ENCODE assay signal across 9 cellular contexts in the genomic region with DNA sequence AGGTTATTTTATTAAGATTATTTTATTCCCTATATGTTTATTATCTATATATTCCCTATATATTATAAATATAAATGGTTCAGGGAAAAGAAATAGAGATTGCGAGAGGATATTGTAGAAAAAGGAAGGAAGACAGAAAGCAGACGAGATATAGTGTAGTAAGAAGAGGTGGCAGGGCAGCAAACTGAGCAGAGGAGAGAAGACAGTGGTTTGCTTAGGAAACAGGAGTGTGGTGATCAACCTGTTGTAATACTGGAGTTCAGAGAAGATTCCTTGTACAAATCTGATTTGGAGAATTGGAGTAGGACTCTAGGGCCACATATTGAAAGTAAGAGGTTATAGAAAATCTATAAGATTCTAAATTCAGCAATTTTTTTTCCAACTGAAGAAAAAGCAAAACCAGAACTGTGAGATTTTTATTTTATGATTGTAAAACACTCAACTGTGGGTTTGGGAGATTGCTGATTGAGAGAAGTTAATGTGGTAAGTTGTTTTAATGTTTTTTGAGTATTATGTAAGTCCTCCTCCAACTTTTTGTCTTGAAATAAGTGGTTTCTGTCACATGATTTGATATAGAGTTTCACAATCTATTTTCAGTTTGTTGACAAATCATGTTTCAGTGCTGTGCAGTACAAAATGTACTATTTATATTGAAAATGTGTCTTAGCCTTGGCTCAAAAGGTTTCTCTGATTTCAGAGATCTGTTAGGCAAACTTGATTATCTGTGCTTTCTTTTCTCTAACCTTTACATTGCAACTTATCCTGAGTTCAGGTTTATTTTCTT. TPM values are rescaled to one million over a fixed set of nuclear protein-coding genes. Genes with fewer than 3 reads are reported as not detected.
DNase-seq lines count a peak whose midpoint lies in the region; ATAC-seq and TF ChIP-seq lines count a peak whose summit lies in the region.
"Had no signal": no experiment of that assay in that cellular context is flagged by ENCODE, and none has a peak within 500 bp of the region (broad histone marks: within the 10 kb centered on the region; RNA-seq: fewer than 3 reads in every experiment).

No MANE protein-coding gene starts in this region.

- no peak for TF ChIP-seq EP300 in SK-N-SH (IDR thresholded peaks at IDR 0.05; ENCODE audit: borderline replicate concordance in 1 of 2, low read depth in 1 of 2, low read length in 1 of 2)

- no peaks in the 10 kb centered on the region for H3K27me3 Mint-ChIP-seq in activated T-cell treated with anti-CD3 and anti-CD28 coated beads, Interleukin-2, amount 50 U/mL, for 72 hours (ENCODE audit: low read depth)
- H3K27me3 Mint-ChIP-seq in activated T-cell treated with anti-CD3 and anti-CD28 coated beads, Interleukin-2, amount 50 U/mL, for 4 hours (ENCODE audit: low read depth): no peaks in the 10 kb centered on the region

- no peaks in the 10 kb centered on the region for H3K9me3 ChIP-seq in uterus
- no peaks in the 10 kb centered on the region for H3K9me3 ChIP-seq in SK-N-SH

- peaks cover 9% of the 10 kb centered on the region for H3K4me1 Mint-ChIP-seq in activated T-cell treated with anti-CD3 and anti-CD28 coated beads, Interleukin-2, amount 50 U/mL, for 72 hours (ENCODE audit: low read depth)
- peaks cover 7% of the 10 kb centered on the region for H3K4me1 Mint-ChIP-seq in activated T-cell treated with anti-CD3 and anti-CD28 coated beads, Interleukin-2, amount 50 U/mL, for 4 hours (ENCODE audit: low read depth)

- TF ChIP-seq POLR2A in uterus (IDR thresholded peaks at IDR 0.05): no peak

- H3K9me3 Mint-ChIP-seq in activated T-cell treated with anti-CD3 and anti-CD28 coated beads, Interleukin-2, amount 50 U/mL, for 72 hours: peaks cover 0 to 3% of the 10 kb centered on the region in 2 donors
- no peaks in the 10 kb centered on the region for H3K9me3 Mint-ChIP-seq in activated T-cell treated with anti-CD3 and anti-CD28 coated beads, Interleukin-2, amount 50 U/mL, for 4 hours

- H2AFZ ChIP-seq in SK-N-SH (ENCODE audit: low read depth): no peak overlapping the region

- DNase-seq in activated T-cell treated with anti-CD3 and anti-CD28 coated beads, Interleukin-2, amount 50 U/mL, for 72 hours: no peak
- no peak for DNase-seq in activated T-cell treated with anti-CD3 and anti-CD28 coated beads, Interleukin-2, amount 50 U/mL, for 4 hours
- DNase-seq in fibroblast of villous mesenchyme (ENCODE audit: low read depth) (peak; percentile 52), uterus (no peak), NCI-H82 (lab: John Stamatoyannopoulos, UW) (no peak), SK-N-DZ (ENCODE audit: low spot score) (no peak), SK-N-SH (no peak)

- H3K27ac ChIP-seq in uterus: peak overlapping the region; percentile 36 to 61
- H3K27ac ChIP-seq in SK-N-SH (ENCODE audit: low read depth in 2 of 2, low read length in 1 of 2): no peak overlapping the region

- H3K27me3 ChIP-seq in uterus (no peaks in the 10 kb centered on the region), SK-N-SH (ENCODE audit: insufficient read depth) (no peaks in the 10 kb centered on the region)

- H3K4me3 ChIP-seq in fibroblast of villous mesenchyme (ENCODE audit: low read depth, low read length) (no peak overlapping the region), uterus (no peak overlapping the region), SK-N-SH (ENCODE audit: low read depth in 2 of 2, low read length in 1 of 2) (no peak overlapping the region)

- no peak for TF ChIP-seq RAD21 in SK-N-SH (IDR thresholded peaks at IDR 0.05; ENCODE audit: low read length)

- no peaks in the 10 kb centered on the region for H3K9me2 ChIP-seq in SK-N-SH

- POLR2A ChIA-PET in SK-N-SH (lab: Yijun Ruan, JAX): no interaction called here

- CTCF ChIA-PET in SK-N-SH (lab: Yijun Ruan, JAX): no interaction called here

- H3K4me1 ChIP-seq in uterus (no peaks in the 10 kb centered on the region), SK-N-SH (ENCODE audit: control insufficient read depth in 1 of 2, insufficient read depth in 2 of 2, low read depth in 1 of 2, low read length in 1 of 2) (no peaks in the 10 kb centered on the region; a peak in 1 of 4 replicates)

- peaks cover 5% of the 10 kb centered on the region for H3F3A ChIP-seq in SK-N-SH (replicated peaks; ENCODE audit: insufficient read depth)

- no peaks in the 10 kb centered on the region for H3K36me3 Mint-ChIP-seq in activated T-cell treated with anti-CD3 and anti-CD28 coated beads, Interleukin-2, amount 50 U/mL, for 72 hours (ENCODE audit: insufficient read depth in 2 of 2)
- peaks cover 11% of the 10 kb centered on the region for H3K36me3 Mint-ChIP-seq in activated T-cell treated with anti-CD3 and anti-CD28 coated beads, Interleukin-2, amount 50 U/mL, for 4 hours (ENCODE audit: insufficient read depth)

- no peak overlapping the region for H3K4me3 Mint-ChIP-seq in activated T-cell treated with anti-CD3 and anti-CD28 coated beads, Interleukin-2, amount 50 U/mL, for 72 hours
- H3K4me3 Mint-ChIP-seq in activated T-cell treated with anti-CD3 and anti-CD28 coated beads, Interleukin-2, amount 50 U/mL, for 4 hours: no peak overlapping the region

- H3K79me2 ChIP-seq in SK-N-SH (ENCODE audit: insufficient read depth): no peaks in the 10 kb centered on the region

- no peak for TF ChIP-seq CTCF in fibroblast of villous mesenchyme (IDR thresholded peaks at IDR 0.05; ENCODE audit: insufficient read depth, low read depth, low read length)
- no peak for TF ChIP-seq CTCF in uterus (IDR thresholded peaks at IDR 0.05)
- TF ChIP-seq CTCF in SK-N-SH (IDR thresholded peaks at IDR 0.05): no peak

- no peak for ATAC-seq in activated T-cell treated with anti-CD3 and anti-CD28 coated beads, Interleukin-2, amount 50 U/mL, for 72 hours (replicated peaks in 1 of 2)
- no peak for ATAC-seq in activated T-cell treated with anti-CD3 and anti-CD28 coated beads, Interleukin-2, amount 50 U/mL, for 4 hours
- peak; percentile 48 for ATAC-seq in HG03457 (IDR thresholded peaks at IDR 0.05; ENCODE audit: unreplicated experiment)

- H3K4me2 ChIP-seq in SK-N-SH: no peak overlapping the region

- 61% methylated on average over 2 of the region's 2 CpGs for WGBS in SK-N-SH (ENCODE audit: low lambda C conversion rate)

- peak overlapping the region; percentile 57 for H3K27ac Mint-ChIP-seq in activated T-cell treated with anti-CD3 and anti-CD28 coated beads, Interleukin-2, amount 50 U/mL, for 72 hours

- no peaks in the 10 kb centered on the region for H4K20me1 ChIP-seq in SK-N-SH (ENCODE audit: insufficient read depth)

- intact Hi-C loops in uterus (cut with DNase I; ENCODE audit: low total_unique reads): no loop called here

- H3K36me3 ChIP-seq in uterus (no peaks in the 10 kb centered on the region), SK-N-SH (replicated peaks in 1 of 2; ENCODE audit: control insufficient read depth in 1 of 2, insufficient read depth in 2 of 2, low read length in 1 of 2) (no peaks in the 10 kb centered on the region)

- no peak overlapping the region for H3K9ac ChIP-seq in SK-N-SH

TF ChIP-seq in SK-N-SH, 30 proteins besides CTCF, POLR2A, EP300 and RAD21:
- TF ChIP-seq, protein P1, sequence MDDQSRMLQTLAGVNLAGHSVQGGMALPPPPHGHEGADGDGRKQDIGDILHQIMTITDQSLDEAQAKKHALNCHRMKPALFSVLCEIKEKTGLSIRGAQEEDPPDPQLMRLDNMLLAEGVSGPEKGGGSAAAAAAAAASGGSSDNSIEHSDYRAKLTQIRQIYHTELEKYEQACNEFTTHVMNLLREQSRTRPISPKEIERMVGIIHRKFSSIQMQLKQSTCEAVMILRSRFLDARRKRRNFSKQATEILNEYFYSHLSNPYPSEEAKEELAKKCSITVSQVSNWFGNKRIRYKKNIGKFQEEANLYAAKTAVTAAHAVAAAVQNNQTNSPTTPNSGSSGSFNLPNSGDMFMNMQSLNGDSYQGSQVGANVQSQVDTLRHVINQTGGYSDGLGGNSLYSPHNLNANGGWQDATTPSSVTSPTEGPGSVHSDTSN (IDR thresholded peaks at IDR 0.05): no peak
- TF ChIP-seq FOSL2 (IDR thresholded peaks at IDR 0.05; ENCODE audit: borderline replicate concordance, low read depth) (no peak), GATA2 (CRISPR knock-in tag; IDR thresholded peaks at IDR 0.05) (no peak), RCOR1 (IDR thresholded peaks at IDR 0.05; ENCODE audit: low read length) (no peak), CHD2 (IDR thresholded peaks at IDR 0.05; ENCODE audit: low read length, partially characterized antibody) (no peak), FOXJ3 (CRISPR knock-in tag; IDR thresholded peaks at IDR 0.05) (no peak), NFIC (IDR thresholded peaks at IDR 0.05; ENCODE audit: borderline replicate concordance) (no peak)

RNA-seq across cellular contexts. Expression of gene AMY2B, which starts 9.6 kb away (rescaled TPM):
- total RNA-seq in activated T-cell treated with anti-CD3 and anti-CD28 coated beads, Interleukin-2, amount 50 U/mL, for 72 hours: 10 to 100 TPM; 12.9 to 14.2 TPM
- total RNA-seq in activated T-cell treated with anti-CD3 and anti-CD28 coated beads, Interleukin-2, amount 50 U/mL, for 4 hours: 1 to 10 TPM; 1.4 to 2.8 (median 1.8) TPM
- total RNA-seq in fibroblast of villous mesenchyme: 2.9 and 3.5 TPM in 2 replicates
- total RNA-seq in uterus: 10 to 100 TPM; 28.2 to 76.7 (median 41.1) TPM
- polyA plus RNA-seq in SK-N-DZ (2014; cell fraction: cytosol; rRNA removed): 1.4 and 1.6 TPM in 2 replicates
- polyA plus RNA-seq in SK-N-DZ (2014; cell fraction: nucleus; rRNA removed): 18.6 and 19.3 TPM in 2 replicates
- 1.5 and 2.8 TPM in 2 replicates for polyA plus RNA-seq in SK-N-SH (2012; rRNA removed)
- 0.15 and 0.26 TPM in 2 replicates for polyA plus RNA-seq in SK-N-SH (2012; cell fraction: cytosol; rRNA removed)
- 5.3 and 9.7 TPM in 2 replicates for polyA plus RNA-seq in SK-N-SH (2012; cell fraction: nucleus; rRNA removed)

RNA-seq across cellular contexts. Expression of gene RNPC3, which starts 36.3 kb away (rescaled TPM):
- total RNA-seq in activated T-cell treated with anti-CD3 and anti-CD28 coated beads, Interleukin-2, amount 50 U/mL, for 72 hours: 10 to 100 TPM; 27.0 to 27.1 TPM
- total RNA-seq in activated T-cell treated with anti-CD3 and anti-CD28 coated beads, Interleukin-2, amount 50 U/mL, for 4 hours: 10 to 100 TPM; 13.0 to 16.0 (median 14.7) TPM
- total RNA-seq in fibroblast of villous mesenchyme: 12.9 and 16.0 TPM in 2 replicates
- 10 to 100 TPM; 17.6 to 49.1 (median 23.0) TPM for total RNA-seq in uterus
- polyA plus RNA-seq in SK-N-DZ (2014; cell fraction: cytosol; rRNA removed): 15.8 and 20.8 TPM in 2 replicates
- polyA plus RNA-seq in SK-N-DZ (2014; cell fraction: nucleus; rRNA removed): 69.8 and 78.1 TPM in 2 replicates
- polyA plus RNA-seq in SK-N-SH (2012; rRNA removed): 10.0 and 20.6 TPM in 2 replicates
- polyA plus RNA-seq in SK-N-SH (2012; cell fraction: cytosol; rRNA removed): 5.7 and 6.0 TPM in 2 replicates
- 57.8 and 88.1 TPM in 2 replicates for polyA plus RNA-seq in SK-N-SH (2012; cell fraction: nucleus; rRNA removed)

RNA-seq across cellular contexts. Expression of gene AMY2A, which starts 55.4 kb away (rescaled TPM):
- not detected for total RNA-seq in activated T-cell treated with anti-CD3 and anti-CD28 coated beads, Interleukin-2, amount 50 U/mL, for 72 hours
- total RNA-seq in activated T-cell treated with anti-CD3 and anti-CD28 coated beads, Interleukin-2, amount 50 U/mL, for 4 hours: under 1 TPM in 2 of 3 donors, not detected in 1; 0.68 to 0.90 TPM
- not detected in 2 replicates for total RNA-seq in fibroblast of villous mesenchyme
- total RNA-seq in uterus: under 1 TPM in 1 of 4 donors, not detected in 3; 0.27 TPM
- not detected in 2 replicates for polyA plus RNA-seq in SK-N-DZ (2014; cell fraction: cytosol; rRNA removed)
- not detected in 2 replicates for polyA plus RNA-seq in SK-N-DZ (2014; cell fraction: nucleus; rRNA removed)
- polyA plus RNA-seq in SK-N-SH (2012; rRNA removed): not detected in 2 replicates
- not detected in 2 replicates for polyA plus RNA-seq in SK-N-SH (2012; cell fraction: cytosol; rRNA removed)
- polyA plus RNA-seq in SK-N-SH (2012; cell fraction: nucleus; rRNA removed): not detected in 2 replicates
- total RNA-seq: urinary bladder had no signal
- polyA plus RNA-seq: urinary bladder had no signal

Comparison
In these comparisons a context has a peak if more than half of its experiments do, and no peak if none do; other contexts are left out.
1. H3K27ac ChIP-seq: peak in uterus (2 of 2); none in SK-N-SH (0 of 2).